2 cellular contexts compared by ENCODE assay signal in the genomic region with DNA sequence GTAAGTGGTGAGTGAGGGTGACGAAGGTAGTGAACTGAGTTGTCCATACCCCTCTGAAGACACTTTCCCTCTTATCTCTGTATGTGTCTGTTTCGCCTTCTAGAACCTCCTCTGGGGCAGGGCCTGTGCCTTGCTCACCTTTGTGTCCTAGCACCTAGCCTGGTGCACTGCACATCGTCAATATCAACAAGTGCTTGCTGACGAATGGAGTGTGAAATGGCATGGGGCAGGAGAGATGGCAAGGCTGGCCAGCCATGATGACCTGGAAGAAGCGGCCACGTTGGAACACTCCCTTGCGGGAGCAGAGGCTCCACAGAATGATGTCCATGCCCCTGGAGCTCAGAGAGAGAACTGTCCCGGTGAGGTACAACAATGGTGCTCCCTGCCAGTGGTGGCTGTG.
TF ChIP-seq lines count a peak whose summit lies in the region.

No MANE protein-coding gene starts in this region.

TF ChIP-seq in GM23338, 12 proteins besides CTCF, POLR2A, EP300 and RAD21 (continues in another document):
- TF ChIP-seq, protein P1, sequence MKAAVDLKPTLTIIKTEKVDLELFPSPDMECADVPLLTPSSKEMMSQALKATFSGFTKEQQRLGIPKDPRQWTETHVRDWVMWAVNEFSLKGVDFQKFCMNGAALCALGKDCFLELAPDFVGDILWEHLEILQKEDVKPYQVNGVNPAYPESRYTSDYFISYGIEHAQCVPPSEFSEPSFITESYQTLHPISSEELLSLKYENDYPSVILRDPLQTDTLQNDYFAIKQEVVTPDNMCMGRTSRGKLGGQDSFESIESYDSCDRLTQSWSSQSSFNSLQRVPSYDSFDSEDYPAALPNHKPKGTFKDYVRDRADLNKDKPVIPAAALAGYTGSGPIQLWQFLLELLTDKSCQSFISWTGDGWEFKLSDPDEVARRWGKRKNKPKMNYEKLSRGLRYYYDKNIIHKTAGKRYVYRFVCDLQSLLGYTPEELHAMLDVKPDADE (IDR thresholded peaks at IDR 0.05), result no peak
- TF ChIP-seq POLR2AphosphoS5 (IDR thresholded peaks at IDR 0.05; ENCODE audit: low read depth), result no peak
- TF ChIP-seq NANOG (IDR thresholded peaks at IDR 0.05; ENCODE audit: borderline replicate concordance), result no peak
- TF ChIP-seq, protein P2, sequence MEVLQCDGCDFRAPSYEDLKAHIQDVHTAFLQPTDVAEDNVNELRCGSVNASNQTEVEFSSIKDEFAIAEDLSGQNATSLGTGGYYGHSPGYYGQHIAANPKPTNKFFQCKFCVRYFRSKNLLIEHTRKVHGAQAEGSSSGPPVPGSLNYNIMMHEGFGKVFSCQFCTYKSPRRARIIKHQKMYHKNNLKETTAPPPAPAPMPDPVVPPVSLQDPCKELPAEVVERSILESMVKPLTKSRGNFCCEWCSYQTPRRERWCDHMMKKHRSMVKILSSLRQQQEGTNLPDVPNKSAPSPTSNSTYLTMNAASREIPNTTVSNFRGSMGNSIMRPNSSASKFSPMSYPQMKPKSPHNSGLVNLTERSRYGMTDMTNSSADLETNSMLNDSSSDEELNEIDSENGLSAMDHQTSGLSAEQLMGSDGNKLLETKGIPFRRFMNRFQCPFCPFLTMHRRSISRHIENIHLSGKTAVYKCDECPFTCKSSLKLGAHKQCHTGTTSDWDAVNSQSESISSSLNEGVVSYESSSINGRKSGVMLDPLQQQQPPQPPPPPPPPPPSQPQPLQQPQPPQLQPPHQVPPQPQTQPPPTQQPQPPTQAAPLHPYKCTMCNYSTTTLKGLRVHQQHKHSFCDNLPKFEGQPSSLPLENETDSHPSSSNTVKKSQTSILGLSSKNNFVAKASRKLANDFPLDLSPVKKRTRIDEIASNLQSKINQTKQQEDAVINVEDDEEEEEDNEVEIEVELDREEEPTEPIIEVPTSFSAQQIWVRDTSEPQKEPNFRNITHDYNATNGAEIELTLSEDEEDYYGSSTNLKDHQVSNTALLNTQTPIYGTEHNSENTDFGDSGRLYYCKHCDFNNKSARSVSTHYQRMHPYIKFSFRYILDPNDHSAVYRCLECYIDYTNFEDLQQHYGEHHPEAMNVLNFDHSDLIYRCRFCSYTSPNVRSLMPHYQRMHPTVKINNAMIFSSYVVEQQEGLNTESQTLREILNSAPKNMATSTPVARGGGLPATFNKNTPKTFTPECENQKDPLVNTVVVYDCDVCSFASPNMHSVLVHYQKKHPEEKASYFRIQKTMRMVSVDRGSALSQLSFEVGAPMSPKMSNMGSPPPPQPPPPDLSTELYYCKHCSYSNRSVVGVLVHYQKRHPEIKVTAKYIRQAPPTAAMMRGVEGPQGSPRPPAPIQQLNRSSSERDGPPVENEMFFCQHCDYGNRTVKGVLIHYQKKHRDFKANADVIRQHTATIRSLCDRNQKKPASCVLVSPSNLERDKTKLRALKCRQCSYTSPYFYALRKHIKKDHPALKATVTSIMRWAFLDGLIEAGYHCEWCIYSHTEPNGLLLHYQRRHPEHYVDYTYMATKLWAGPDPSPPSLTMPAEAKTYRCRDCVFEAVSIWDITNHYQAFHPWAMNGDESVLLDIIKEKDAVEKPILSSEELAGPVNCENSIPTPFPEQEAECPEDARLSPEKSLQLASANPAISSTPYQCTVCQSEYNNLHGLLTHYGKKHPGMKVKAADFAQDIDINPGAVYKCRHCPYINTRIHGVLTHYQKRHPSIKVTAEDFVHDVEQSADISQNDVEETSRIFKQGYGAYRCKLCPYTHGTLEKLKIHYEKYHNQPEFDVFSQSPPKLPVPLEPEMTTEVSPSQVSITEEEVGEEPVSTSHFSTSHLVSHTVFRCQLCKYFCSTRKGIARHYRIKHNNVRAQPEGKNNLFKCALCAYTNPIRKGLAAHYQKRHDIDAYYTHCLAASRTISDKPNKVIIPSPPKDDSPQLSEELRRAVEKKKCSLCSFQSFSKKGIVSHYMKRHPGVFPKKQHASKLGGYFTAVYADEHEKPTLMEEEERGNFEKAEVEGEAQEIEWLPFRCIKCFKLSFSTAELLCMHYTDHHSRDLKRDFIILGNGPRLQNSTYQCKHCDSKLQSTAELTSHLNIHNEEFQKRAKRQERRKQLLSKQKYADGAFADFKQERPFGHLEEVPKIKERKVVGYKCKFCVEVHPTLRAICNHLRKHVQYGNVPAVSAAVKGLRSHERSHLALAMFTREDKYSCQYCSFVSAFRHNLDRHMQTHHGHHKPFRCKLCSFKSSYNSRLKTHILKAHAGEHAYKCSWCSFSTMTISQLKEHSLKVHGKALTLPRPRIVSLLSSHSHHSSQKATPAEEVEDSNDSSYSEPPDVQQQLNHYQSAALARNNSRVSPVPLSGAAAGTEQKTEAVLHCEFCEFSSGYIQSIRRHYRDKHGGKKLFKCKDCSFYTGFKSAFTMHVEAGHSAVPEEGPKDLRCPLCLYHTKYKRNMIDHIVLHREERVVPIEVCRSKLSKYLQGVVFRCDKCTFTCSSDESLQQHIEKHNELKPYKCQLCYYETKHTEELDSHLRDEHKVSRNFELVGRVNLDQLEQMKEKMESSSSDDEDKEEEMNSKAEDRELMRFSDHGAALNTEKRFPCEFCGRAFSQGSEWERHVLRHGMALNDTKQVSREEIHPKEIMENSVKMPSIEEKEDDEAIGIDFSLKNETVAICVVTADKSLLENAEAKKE (CRISPR knock-in tag; IDR thresholded peaks at IDR 0.05), result no peak
- no peak for TF ChIP-seq ZNF114 (CRISPR knock-in tag; IDR thresholded peaks at IDR 0.05)
- TF ChIP-seq ZNF331 (CRISPR knock-in tag; IDR thresholded peaks at IDR 0.05; ENCODE audit: low read depth), result no peak
- TF ChIP-seq JUNB (IDR thresholded peaks at IDR 0.05; ENCODE audit: unreplicated experiment), result no peak
- TF ChIP-seq, protein P3, sequence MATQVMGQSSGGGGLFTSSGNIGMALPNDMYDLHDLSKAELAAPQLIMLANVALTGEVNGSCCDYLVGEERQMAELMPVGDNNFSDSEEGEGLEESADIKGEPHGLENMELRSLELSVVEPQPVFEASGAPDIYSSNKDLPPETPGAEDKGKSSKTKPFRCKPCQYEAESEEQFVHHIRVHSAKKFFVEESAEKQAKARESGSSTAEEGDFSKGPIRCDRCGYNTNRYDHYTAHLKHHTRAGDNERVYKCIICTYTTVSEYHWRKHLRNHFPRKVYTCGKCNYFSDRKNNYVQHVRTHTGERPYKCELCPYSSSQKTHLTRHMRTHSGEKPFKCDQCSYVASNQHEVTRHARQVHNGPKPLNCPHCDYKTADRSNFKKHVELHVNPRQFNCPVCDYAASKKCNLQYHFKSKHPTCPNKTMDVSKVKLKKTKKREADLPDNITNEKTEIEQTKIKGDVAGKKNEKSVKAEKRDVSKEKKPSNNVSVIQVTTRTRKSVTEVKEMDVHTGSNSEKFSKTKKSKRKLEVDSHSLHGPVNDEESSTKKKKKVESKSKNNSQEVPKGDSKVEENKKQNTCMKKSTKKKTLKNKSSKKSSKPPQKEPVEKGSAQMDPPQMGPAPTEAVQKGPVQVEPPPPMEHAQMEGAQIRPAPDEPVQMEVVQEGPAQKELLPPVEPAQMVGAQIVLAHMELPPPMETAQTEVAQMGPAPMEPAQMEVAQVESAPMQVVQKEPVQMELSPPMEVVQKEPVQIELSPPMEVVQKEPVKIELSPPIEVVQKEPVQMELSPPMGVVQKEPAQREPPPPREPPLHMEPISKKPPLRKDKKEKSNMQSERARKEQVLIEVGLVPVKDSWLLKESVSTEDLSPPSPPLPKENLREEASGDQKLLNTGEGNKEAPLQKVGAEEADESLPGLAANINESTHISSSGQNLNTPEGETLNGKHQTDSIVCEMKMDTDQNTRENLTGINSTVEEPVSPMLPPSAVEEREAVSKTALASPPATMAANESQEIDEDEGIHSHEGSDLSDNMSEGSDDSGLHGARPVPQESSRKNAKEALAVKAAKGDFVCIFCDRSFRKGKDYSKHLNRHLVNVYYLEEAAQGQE (IDR thresholded peaks at IDR 0.05; ENCODE audit: unreplicated experiment), result no peak
- TF ChIP-seq CREB1 (CRISPR knock-in tag; IDR thresholded peaks at IDR 0.05; ENCODE audit: low read depth), result no peak
- TF ChIP-seq STAT1 (IDR thresholded peaks at IDR 0.05; ENCODE audit: unreplicated experiment), result no peak

TF ChIP-seq in IMR-90, 13 proteins besides CTCF, POLR2A, EP300 and RAD21:
- TF ChIP-seq SMC3 (IDR thresholded peaks at IDR 0.05; ENCODE audit: low read depth, low read length), result no peak
- no peak for TF ChIP-seq MAFK (IDR thresholded peaks at IDR 0.05; ENCODE audit: low read depth, low read length)
- TF ChIP-seq, protein P4, sequence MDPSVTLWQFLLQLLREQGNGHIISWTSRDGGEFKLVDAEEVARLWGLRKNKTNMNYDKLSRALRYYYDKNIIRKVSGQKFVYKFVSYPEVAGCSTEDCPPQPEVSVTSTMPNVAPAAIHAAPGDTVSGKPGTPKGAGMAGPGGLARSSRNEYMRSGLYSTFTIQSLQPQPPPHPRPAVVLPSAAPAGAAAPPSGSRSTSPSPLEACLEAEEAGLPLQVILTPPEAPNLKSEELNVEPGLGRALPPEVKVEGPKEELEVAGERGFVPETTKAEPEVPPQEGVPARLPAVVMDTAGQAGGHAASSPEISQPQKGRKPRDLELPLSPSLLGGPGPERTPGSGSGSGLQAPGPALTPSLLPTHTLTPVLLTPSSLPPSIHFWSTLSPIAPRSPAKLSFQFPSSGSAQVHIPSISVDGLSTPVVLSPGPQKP (IDR thresholded peaks at IDR 0.05; ENCODE audit: borderline replicate concordance, low read depth, low read length), result no peak
- no peak for TF ChIP-seq MXI1 (IDR thresholded peaks at IDR 0.05; ENCODE audit: borderline replicate concordance, low read depth, low read length)
- TF ChIP-seq RFX5 (IDR thresholded peaks at IDR 0.05; ENCODE audit: low read depth, low read length), result no peak
- TF ChIP-seq CEBPB (IDR thresholded peaks at IDR 0.05; ENCODE audit: low read depth, low read length), result no peak
- no peak for TF ChIP-seq BHLHE40 (IDR thresholded peaks at IDR 0.05; ENCODE audit: low read depth, low read length)
